Comparison of ENCODE assay signal across 11 cellular contexts in the genomic region with DNA sequence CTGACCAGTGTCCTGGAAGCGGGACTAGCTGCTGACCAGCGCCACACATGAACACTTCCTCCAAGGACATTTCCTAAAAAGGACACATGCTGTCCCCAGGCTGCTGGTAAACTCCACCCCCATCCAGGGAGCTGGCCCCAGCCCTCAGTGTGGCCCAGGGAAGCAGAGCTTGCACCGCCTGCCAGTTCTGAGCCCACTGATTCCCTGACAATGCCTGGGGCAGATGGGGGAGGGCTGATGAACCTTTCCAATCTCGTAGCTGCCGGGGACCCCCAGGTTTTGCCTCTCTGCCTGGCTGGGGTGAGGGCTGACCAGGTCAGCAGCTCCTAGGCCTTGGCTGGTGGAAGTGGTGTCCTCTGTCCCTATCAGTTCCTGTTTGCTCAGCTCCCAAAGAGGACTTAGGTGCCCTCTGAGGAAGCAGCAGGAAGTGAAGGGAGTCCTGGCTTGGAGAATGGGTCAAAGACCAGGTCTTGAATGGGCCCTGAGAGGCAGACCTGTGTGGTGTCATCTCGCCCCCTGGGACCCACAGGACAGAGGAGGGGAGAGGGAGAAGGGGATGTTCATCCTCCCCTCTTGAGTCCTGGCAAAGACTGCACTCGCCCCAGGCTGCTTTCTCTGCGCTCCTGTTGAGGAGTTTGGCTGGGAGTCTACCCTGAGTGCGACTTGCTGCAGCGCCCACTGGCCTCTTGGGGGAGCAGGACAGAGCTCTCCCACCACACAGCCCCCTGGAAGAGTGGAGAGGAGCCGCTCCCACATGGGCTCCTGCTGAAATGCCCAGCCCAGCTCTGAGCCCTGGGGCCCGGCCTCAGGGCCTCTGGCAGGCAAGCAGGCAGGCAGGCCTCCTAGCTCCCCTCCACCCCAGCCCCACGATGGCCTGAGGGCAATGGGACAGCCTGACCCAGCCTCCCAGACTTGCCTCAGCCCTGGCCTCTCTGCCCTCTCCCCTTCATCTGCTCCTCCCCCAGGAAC. TPM values are rescaled to one million over a fixed set of nuclear protein-coding genes. Genes with fewer than 3 reads are reported as not detected.
DNase-seq lines count a peak whose midpoint lies in the region; ATAC-seq and TF ChIP-seq lines count a peak whose summit lies in the region.
"Had no signal": no experiment of that assay in that cellular context is flagged by ENCODE, and none has a peak within 500 bp of the region (broad histone marks: within the 10 kb centered on the region; RNA-seq: fewer than 3 reads in every experiment).

No MANE protein-coding gene starts in this region.

- H3K4me1 Mint-ChIP-seq in activated CD4-positive, alpha-beta T cell treated with anti-CD3 and anti-CD28 coated beads, Interleukin-2, amount 10 ng/mL, durations not matched to agents 7 days and 5 days, result peaks cover 4% of the 10 kb centered on the region
- peaks cover 8% of the 10 kb centered on the region for H3K4me1 Mint-ChIP-seq in activated naive CD4-positive, alpha-beta T cell treated with anti-CD3 and anti-CD28 coated beads, Interleukin-2, amount 10 ng/mL, durations not matched to agents 7 days and 5 days

- no peak overlapping the region for H4K8ac ChIP-seq in neuronal stem cell (ENCODE audit: low read depth, low read length)

- no peaks in the 10 kb centered on the region for H4K20me1 ChIP-seq in SK-N-SH (ENCODE audit: insufficient read depth)

- H2BK5ac ChIP-seq in neuronal stem cell (ENCODE audit: low read length), result peak overlapping the region; percentile 76

- peak overlapping the region; percentile 81 for H3K23ac ChIP-seq in neuronal stem cell (ENCODE audit: low read depth, low read length, poor library complexity)

- H3K27ac ChIP-seq in 22Rv1, result peak overlapping the region; percentile 47
- H3K27ac ChIP-seq in SK-N-SH (ENCODE audit: low read depth in 2 of 2, low read length in 1 of 2), result peak overlapping the region in 1 of 2 experiments; percentile 62; a peak in 2 of 4 replicates
- H3K27ac ChIP-seq in neuronal stem cell (replicated peaks; ENCODE audit: low read length), result peak overlapping the region; percentile 25

- DNase-seq in SK-N-SH (peak; percentile 66), cardiac septum (ENCODE audit: low spot score) (peak; percentile 88), neuronal stem cell (ENCODE audit: low spot score) (no peak), DMS79 (lab: John Stamatoyannopoulos, UW) (no peak)
- DNase-seq in activated CD4-positive, alpha-beta T cell treated with anti-CD3 and anti-CD28 coated beads, Interleukin-2, amount 10 ng/mL, durations not matched to agents 7 days and 5 days, result no peak
- no peak for DNase-seq in activated naive CD4-positive, alpha-beta T cell treated with anti-CD3 and anti-CD28 coated beads, Interleukin-2, amount 10 ng/mL, durations not matched to agents 7 days and 5 days
- DNase-seq: effector memory CD8-positive, alpha-beta T cell; stimulated activated CD4-positive, alpha-beta T cell treated with anti-CD3 and anti-CD28 coated beads, Interleukin-2, amount 100 ng/mL, for 48 hours had no signal

- intact Hi-C loops in cardiac septum (cut with DNase I), result loop anchor here (5.0 kb wide), 1 partner anchor 35 kb away; no protein-coding TSS in a partner anchor

- peaks cover 17% of the 10 kb centered on the region for H3K27me3 Mint-ChIP-seq in activated CD4-positive, alpha-beta T cell treated with anti-CD3 and anti-CD28 coated beads, Interleukin-2, amount 10 ng/mL, durations not matched to agents 7 days and 5 days
- H3K27me3 Mint-ChIP-seq in activated naive CD4-positive, alpha-beta T cell treated with anti-CD3 and anti-CD28 coated beads, Interleukin-2, amount 10 ng/mL, durations not matched to agents 7 days and 5 days, result peaks cover 40% of the 10 kb centered on the region

- H3K18ac ChIP-seq in neuronal stem cell (ENCODE audit: low read length), result peak overlapping the region; percentile 57

- H2BK12ac ChIP-seq in neuronal stem cell (ENCODE audit: low read length), result no peak overlapping the region

- no peaks in the 10 kb centered on the region for H3K27me3 ChIP-seq in SK-N-SH (ENCODE audit: insufficient read depth)
- no peaks in the 10 kb centered on the region for H3K27me3 ChIP-seq in neuronal stem cell (ENCODE audit: control insufficient read depth in 3 of 3, insufficient read depth in 3 of 3, low read depth in 1 of 3, low read length in 3 of 3)

- H2AK5ac ChIP-seq in neuronal stem cell (ENCODE audit: low read depth, low read length), result peak overlapping the region; percentile 97

- no peak overlapping the region for H2AFZ ChIP-seq in SK-N-SH (ENCODE audit: low read depth)
- peak overlapping the region; percentile 32 for H2AFZ ChIP-seq in neuronal stem cell (ENCODE audit: low read length)

- peak overlapping the region; percentile 87 for H2BK120ac ChIP-seq in neuronal stem cell (ENCODE audit: low read depth, low read length)

- H3K4me3 ChIP-seq in SK-N-SH (ENCODE audit: low read depth in 2 of 2, low read length in 1 of 2) (no peak overlapping the region), neuronal stem cell (ENCODE audit: low read length in 2 of 2) (no peak overlapping the region)

- H3K14ac ChIP-seq in neuronal stem cell (ENCODE audit: low read length), result peak overlapping the region; percentile 78

- CTCF ChIA-PET in SK-N-SH (lab: Yijun Ruan, JAX), result interaction anchor here (0.6 to 16.3 kb wide), 25 partner anchors 14 to 232 kb away, joined by 3 to 297 read pairs (median 5); a partner anchor contains a TSS
- CTCF ChIA-PET in activated CD4-positive, alpha-beta T cell treated with anti-CD3 and anti-CD28 coated beads, Interleukin-2, amount 10 ng/mL, durations not matched to agents 7 days and 5 days (lab: Charles Lee), result interaction anchor here (0.9 to 1.9 kb wide), 6 partner anchors 11 to 88 kb away, joined by 3 to 16 read pairs (median 5); no protein-coding TSS in a partner anchor
- CTCF ChIA-PET in activated naive CD4-positive, alpha-beta T cell treated with anti-CD3 and anti-CD28 coated beads, Interleukin-2, amount 10 ng/mL, durations not matched to agents 7 days and 5 days (lab: Charles Lee), result interaction anchor here (1.3 to 1.5 kb wide), 2 partner anchors 18 to 86 kb away, joined by 6 read pairs; no protein-coding TSS in a partner anchor

- no peaks in the 10 kb centered on the region for H3K9me3 ChIP-seq in SK-N-SH
- H3K9me3 ChIP-seq in neuronal stem cell (replicated peaks in 1 of 2; ENCODE audit: control insufficient read depth in 2 of 2, insufficient read depth in 1 of 2, low read depth in 1 of 2, low read length in 2 of 2), result no peaks in the 10 kb centered on the region

- H3K4ac ChIP-seq in neuronal stem cell (ENCODE audit: low read length), result peak overlapping the region; percentile 38

- H3K27ac Mint-ChIP-seq in activated CD4-positive, alpha-beta T cell treated with anti-CD3 and anti-CD28 coated beads, Interleukin-2, amount 10 ng/mL, durations not matched to agents 7 days and 5 days, result no peak overlapping the region
- no peak overlapping the region for H3K27ac Mint-ChIP-seq in activated naive CD4-positive, alpha-beta T cell treated with anti-CD3 and anti-CD28 coated beads, Interleukin-2, amount 10 ng/mL, durations not matched to agents 7 days and 5 days
- H3K27ac Mint-ChIP-seq: effector memory CD8-positive, alpha-beta T cell; memory B cell had no signal

- no peaks in the 10 kb centered on the region for H3K79me2 ChIP-seq in SK-N-SH (ENCODE audit: insufficient read depth)

- no peak overlapping the region for H3K9ac ChIP-seq in SK-N-SH
- H3K9ac ChIP-seq in neuronal stem cell (ENCODE audit: low read depth, low read length, poor library complexity), result peak overlapping the region; percentile 64

- POLR2A ChIA-PET in SK-N-SH (lab: Yijun Ruan, JAX), result interaction anchor here (0.6 to 3.3 kb wide), 5 partner anchors 18 to 50 kb away, joined by 3 to 13 read pairs (median 4); a partner anchor contains a TSS
- POLR2A ChIA-PET in activated CD4-positive, alpha-beta T cell treated with anti-CD3 and anti-CD28 coated beads, Interleukin-2, amount 10 ng/mL, durations not matched to agents 7 days and 5 days (lab: Charles Lee), result no interaction called here

- TF ChIP-seq RAD21 in SK-N-SH (IDR thresholded peaks at IDR 0.05; ENCODE audit: low read length), result no peak

- no peaks in the 10 kb centered on the region for H3K9me3 Mint-ChIP-seq in activated CD4-positive, alpha-beta T cell treated with anti-CD3 and anti-CD28 coated beads, Interleukin-2, amount 10 ng/mL, durations not matched to agents 7 days and 5 days
- no peaks in the 10 kb centered on the region for H3K9me3 Mint-ChIP-seq in activated naive CD4-positive, alpha-beta T cell treated with anti-CD3 and anti-CD28 coated beads, Interleukin-2, amount 10 ng/mL, durations not matched to agents 7 days and 5 days
- H3K9me3 Mint-ChIP-seq: effector memory CD8-positive, alpha-beta T cell; memory B cell had no signal

- H3K4me3 Mint-ChIP-seq in activated CD4-positive, alpha-beta T cell treated with anti-CD3 and anti-CD28 coated beads, Interleukin-2, amount 10 ng/mL, durations not matched to agents 7 days and 5 days, result no peak overlapping the region
- no peak overlapping the region for H3K4me3 Mint-ChIP-seq in activated naive CD4-positive, alpha-beta T cell treated with anti-CD3 and anti-CD28 coated beads, Interleukin-2, amount 10 ng/mL, durations not matched to agents 7 days and 5 days
- H3K4me3 Mint-ChIP-seq: effector memory CD8-positive, alpha-beta T cell; memory B cell had no signal

- H3K36me3 Mint-ChIP-seq in activated CD4-positive, alpha-beta T cell treated with anti-CD3 and anti-CD28 coated beads, Interleukin-2, amount 10 ng/mL, durations not matched to agents 7 days and 5 days (ENCODE audit: low read depth), result peaks cover 4% of the 10 kb centered on the region
- peaks cover 2% of the 10 kb centered on the region for H3K36me3 Mint-ChIP-seq in activated naive CD4-positive, alpha-beta T cell treated with anti-CD3 and anti-CD28 coated beads, Interleukin-2, amount 10 ng/mL, durations not matched to agents 7 days and 5 days

- no peak overlapping the region for H4K91ac ChIP-seq in neuronal stem cell (ENCODE audit: low read depth, low read length, poor library complexity)

- peaks cover 2% of the 10 kb centered on the region for H3K79me1 ChIP-seq in neuronal stem cell (ENCODE audit: low read depth, low read length)

- WGBS in SK-N-SH (ENCODE audit: low lambda C conversion rate), result 50% methylated on average over 6 of the region's 13 CpGs
- no CpG with 5 or more reads among the region's 13 CpGs for WGBS in neuronal stem cell (ENCODE audit: extremely low coverage in 2 of 2, insufficient read length in 2 of 2, insufficient replicate concordance in 1 of 2), 2 donors

- H3K9me2 ChIP-seq in SK-N-SH, result no peaks in the 10 kb centered on the region

- TF ChIP-seq EP300 in SK-N-SH (IDR thresholded peaks at IDR 0.05; ENCODE audit: borderline replicate concordance in 1 of 2, low read depth in 1 of 2, low read length in 1 of 2), result peak in 1 of 2 experiments; percentile 44; a peak in 1 of 4 replicates

- ATAC-seq in HG03521 (IDR thresholded peaks at IDR 0.05; ENCODE audit: unreplicated experiment), result no peak
- ATAC-seq: effector memory CD8-positive, alpha-beta T cell had no signal

- H3K36me3 ChIP-seq in SK-N-SH (replicated peaks in 1 of 2; ENCODE audit: control insufficient read depth in 1 of 2, insufficient read depth in 2 of 2, low read length in 1 of 2) (peaks cover 0 to 23% of the 10 kb centered on the region in 2 experiments), neuronal stem cell (replicated peaks in 1 of 2; ENCODE audit: control insufficient read depth in 2 of 2, insufficient read depth in 2 of 2, low read length in 2 of 2) (peaks cover 18 to 43% of the 10 kb centered on the region in 2 donors)

- H3K4me2 ChIP-seq in SK-N-SH, result no peak overlapping the region
- H3K4me2 ChIP-seq in neuronal stem cell (ENCODE audit: insufficient read depth, low read length, poor library complexity, severe bottlenecking), result no peak overlapping the region

- peak overlapping the region; percentile 55 for H2BK15ac ChIP-seq in neuronal stem cell (ENCODE audit: low read length)

- H3K4me1 ChIP-seq in SK-N-SH (ENCODE audit: control insufficient read depth in 1 of 2, insufficient read depth in 2 of 2, low read depth in 1 of 2, low read length in 1 of 2) (peaks cover 0 to 24% of the 10 kb centered on the region in 2 experiments; a peak in 1 of 4 replicates), neuronal stem cell (ENCODE audit: control insufficient read depth in 2 of 2, insufficient read depth in 1 of 2, low read depth in 1 of 2, low read length in 2 of 2) (peaks cover 17 to 18% of the 10 kb centered on the region in 2 donors)

- peaks cover 3% of the 10 kb centered on the region for H3F3A ChIP-seq in SK-N-SH (replicated peaks; ENCODE audit: insufficient read depth)

- TF ChIP-seq CTCF in 22Rv1 (IDR thresholded peaks at IDR 0.05) (no peak), SK-N-SH (IDR thresholded peaks at IDR 0.05) (no peak)

RNA-seq across cellular contexts. Expression of a gene that starts 16.8 kb away (rescaled TPM):
- polyA plus RNA-seq in SK-N-SH (2012; rRNA removed), result 96.1 and 124 TPM in 2 replicates
- polyA plus RNA-seq in SK-N-SH (2012; cell fraction: cytosol; rRNA removed), result 41.5 and 62.1 TPM in 2 replicates
- 123 and 147 TPM in 2 replicates for polyA plus RNA-seq in SK-N-SH (2012; cell fraction: nucleus; rRNA removed)
- 131 TPM for total RNA-seq in cardiac septum
- polyA plus RNA-seq in neuronal stem cell (2013, experiment 1 of 2), result 40.5 TPM
- polyA plus RNA-seq in neuronal stem cell (2013, experiment 2 of 2), result 39.2 TPM
- total RNA-seq in activated CD4-positive, alpha-beta T cell treated with anti-CD3 and anti-CD28 coated beads, Interleukin-2, amount 10 ng/mL, durations not matched to agents 7 days and 5 days, result 10 to 100 TPM; 29.4 to 31.3 TPM

RNA-seq across cellular contexts. Expression of a gene that starts 18.0 kb away (rescaled TPM):
- polyA plus RNA-seq in SK-N-SH (2012; rRNA removed), result 2.8 and 3.4 TPM in 2 replicates
- 1.2 and 2.0 TPM in 2 replicates for polyA plus RNA-seq in SK-N-SH (2012; cell fraction: cytosol; rRNA removed)
- polyA plus RNA-seq in SK-N-SH (2012; cell fraction: nucleus; rRNA removed), result 12.4 and 16.5 TPM in 2 replicates
- 4.4 TPM for total RNA-seq in cardiac septum
- polyA plus RNA-seq in neuronal stem cell (2013, experiment 1 of 2), result 31.6 TPM
- polyA plus RNA-seq in neuronal stem cell (2013, experiment 2 of 2), result 33.4 TPM
- under 1 TPM; 0.07 to 0.23 TPM for total RNA-seq in activated CD4-positive, alpha-beta T cell treated with anti-CD3 and anti-CD28 coated beads, Interleukin-2, amount 10 ng/mL, durations not matched to agents 7 days and 5 days

RNA-seq across cellular contexts. Expression of a gene that starts 38.5 kb away (rescaled TPM):
- 26.9 and 35.2 TPM in 2 replicates for polyA plus RNA-seq in SK-N-SH (2012; rRNA removed)
- polyA plus RNA-seq in SK-N-SH (2012; cell fraction: cytosol; rRNA removed), result 19.8 and 24.9 TPM in 2 replicates
- 65.0 and 65.1 TPM in 2 replicates for polyA plus RNA-seq in SK-N-SH (2012; cell fraction: nucleus; rRNA removed)
- 46.1 TPM for total RNA-seq in cardiac septum
- polyA plus RNA-seq in neuronal stem cell (2013, experiment 1 of 2), result 19.8 TPM
- 19.4 TPM for polyA plus RNA-seq in neuronal stem cell (2013, experiment 2 of 2)
- 100 to 1,000 TPM; 110 to 117 TPM for total RNA-seq in activated CD4-positive, alpha-beta T cell treated with anti-CD3 and anti-CD28 coated beads, Interleukin-2, amount 10 ng/mL, durations not matched to agents 7 days and 5 days

RNA-seq across cellular contexts. Expression of a gene that starts 53.8 kb away (rescaled TPM):
- 0.29 TPM in 1 of 2 replicates, not detected in the other for polyA plus RNA-seq in SK-N-SH (2012; rRNA removed)
- polyA plus RNA-seq in SK-N-SH (2012; cell fraction: cytosol; rRNA removed), result 0.04 and 0.07 TPM in 2 replicates
- 0.11 and 0.15 TPM in 2 replicates for polyA plus RNA-seq in SK-N-SH (2012; cell fraction: nucleus; rRNA removed)
- 159 TPM for total RNA-seq in cardiac septum
- polyA plus RNA-seq in neuronal stem cell (2013, experiment 1 of 2), result 0.57 TPM
- polyA plus RNA-seq in neuronal stem cell (2013, experiment 2 of 2), result 0.35 TPM
- not detected for total RNA-seq in activated CD4-positive, alpha-beta T cell treated with anti-CD3 and anti-CD28 coated beads, Interleukin-2, amount 10 ng/mL, durations not matched to agents 7 days and 5 days

RNA-seq across cellular contexts. Expression of a gene that starts 56.1 kb away (rescaled TPM):
- 543 and 766 TPM in 2 replicates for polyA plus RNA-seq in SK-N-SH (2012; rRNA removed)
- 239 and 423 TPM in 2 replicates for polyA plus RNA-seq in SK-N-SH (2012; cell fraction: cytosol; rRNA removed)
- 1,445 and 1,576 TPM in 2 replicates for polyA plus RNA-seq in SK-N-SH (2012; cell fraction: nucleus; rRNA removed)
- total RNA-seq in cardiac septum, result 57.8 TPM
- 8.3 TPM for polyA plus RNA-seq in neuronal stem cell (2013, experiment 1 of 2)
- 6.8 TPM for polyA plus RNA-seq in neuronal stem cell (2013, experiment 2 of 2)
- 1 to 10 TPM; 5.8 to 7.9 TPM for total RNA-seq in activated CD4-positive, alpha-beta T cell treated with anti-CD3 and anti-CD28 coated beads, Interleukin-2, amount 10 ng/mL, durations not matched to agents 7 days and 5 days

Comparison
In these comparisons a context has a peak if more than half of its experiments do, and no peak if none do; other contexts are left out.
1. DNase-seq: peak in SK-N-SH (single experiment) and cardiac septum (single experiment); none in neuronal stem cell (single experiment), activated CD4-positive, alpha-beta T cell treated with anti-CD3 and anti-CD28 coated beads, Interleukin-2, amount 10 ng/mL, durations not matched to agents 7 days and 5 days (single experiment), DMS79 (single experiment) and activated naive CD4-positive, alpha-beta T cell treated with anti-CD3 and anti-CD28 coated beads, Interleukin-2, amount 10 ng/mL, durations not matched to agents 7 days and 5 days (single experiment).